ENCODE assay signal across 13 cellular contexts in the genomic region with DNA sequence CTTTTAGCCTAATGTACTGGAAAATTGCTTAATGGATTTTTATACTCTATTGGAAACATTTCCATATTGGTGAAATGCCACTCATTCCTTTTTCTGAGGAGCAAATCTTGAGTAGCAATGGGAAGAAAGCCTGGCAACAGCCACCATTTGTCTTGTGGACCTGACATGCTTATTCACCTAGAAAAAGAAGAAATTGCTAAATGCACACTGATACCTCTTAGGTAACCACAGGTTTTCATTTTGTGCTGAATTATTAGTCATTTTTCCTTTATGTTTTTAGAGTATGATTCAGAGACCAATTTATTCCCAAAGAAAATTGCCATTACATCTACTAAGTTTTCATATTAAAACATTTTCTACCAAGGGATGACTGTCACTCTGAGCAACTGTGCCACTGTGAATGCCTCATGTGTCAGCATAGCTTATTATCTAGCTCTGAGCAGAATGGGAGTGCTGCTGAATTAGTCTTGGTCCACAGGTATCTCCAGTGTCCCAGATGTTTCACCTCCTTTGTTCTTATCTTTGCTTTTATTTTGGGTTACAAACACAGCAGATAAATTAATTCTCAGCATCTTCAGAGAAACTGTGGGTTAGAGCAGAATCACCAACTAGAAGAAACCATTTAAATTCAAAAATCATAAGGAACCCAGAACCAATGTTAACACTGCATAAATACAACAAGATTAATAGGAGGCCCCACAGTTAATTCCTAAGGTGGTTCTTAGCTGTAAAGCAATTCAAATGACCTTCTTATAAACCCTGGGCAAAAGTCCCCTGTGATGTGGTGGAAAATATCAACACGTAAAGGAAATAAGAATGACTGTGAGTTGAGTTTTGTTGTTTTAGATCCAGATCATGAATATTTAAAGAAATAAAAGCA. TPM values are rescaled to one million over a fixed set of nuclear protein-coding genes. Genes with fewer than 3 reads are reported as not detected.
DNase-seq lines count a peak whose midpoint lies in the region; ATAC-seq and TF ChIP-seq lines count a peak whose summit lies in the region.
"Had no signal": no experiment of that assay in that cellular context is flagged by ENCODE, and none has a peak within 500 bp of the region (broad histone marks: within the 10 kb centered on the region; RNA-seq: fewer than 3 reads in every experiment).

No MANE protein-coding gene starts in this region.

- peaks cover 14% of the 10 kb centered on the region for H3K36me3 Mint-ChIP-seq in CD4-positive, alpha-beta T cell (ENCODE audit: low read depth)
- peaks cover 13% of the 10 kb centered on the region for H3K36me3 Mint-ChIP-seq in activated naive CD8-positive, alpha-beta T cell treated with anti-CD3 and anti-CD28 coated beads, Interleukin-2, amount 50 U/mL, for 24 hours (ENCODE audit: low read depth)
- H3K36me3 Mint-ChIP-seq in naive thymus-derived CD8-positive, alpha-beta T cell, result peaks cover 0 to 7% (median 0%) of the 10 kb centered on the region in 3 donors

- CTCF ChIA-PET in CD4-positive, alpha-beta T cell (lab: Charles Lee), result interaction anchor here (1.1 to 1.3 kb wide), 2 partner anchors 18 to 168 kb away, joined by 3 to 5 read pairs; a partner anchor contains a TSS

- H3K27ac ChIP-seq in CD4-positive, alpha-beta T cell (ENCODE audit: low read depth, low read length), result no peak overlapping the region
- H3K27ac ChIP-seq: BLaER1 had no signal

- intact Hi-C loops in CD4-positive, alpha-beta T cell (cut with DNase I, micrococcal nuclease), result loop anchor here (5.0 kb wide), 1 partner anchor 308 kb away; no protein-coding TSS in a partner anchor

- H3K27me3 ChIP-seq in CD4-positive, alpha-beta T cell (ENCODE audit: control insufficient read depth, insufficient read depth, low read length), result no peaks in the 10 kb centered on the region
- H3K27me3 ChIP-seq: BLaER1 had no signal

- POLR2A ChIA-PET in CD4-positive, alpha-beta T cell (lab: Charles Lee), result interaction anchor here (1.0 kb wide), 1 partner anchor 9 kb away, joined by 3 read pairs; a partner anchor contains a TSS
- POLR2A ChIA-PET in naive thymus-derived CD8-positive, alpha-beta T cell (lab: Charles Lee), result interaction anchor here (1.3 kb wide), 1 partner anchor 17 kb away, joined by 4 read pairs; no protein-coding TSS in a partner anchor

- no peaks in the 10 kb centered on the region for H3K27me3 Mint-ChIP-seq in CD4-positive, alpha-beta T cell
- H3K27me3 Mint-ChIP-seq in activated naive CD8-positive, alpha-beta T cell treated with anti-CD3 and anti-CD28 coated beads, Interleukin-2, amount 50 U/mL, for 24 hours, result no peaks in the 10 kb centered on the region
- no peaks in the 10 kb centered on the region for H3K27me3 Mint-ChIP-seq in naive thymus-derived CD8-positive, alpha-beta T cell
- H3K27me3 Mint-ChIP-seq: dendritic cell treated with granulocyte-macrophage colony-stimulating factor and Interleukin-4, amounts not matched to agents 40 ng/mL and 50 ng/mL, for 4 days had no signal

- peak; percentile 63 for ATAC-seq in CD4-positive, alpha-beta T cell (ENCODE audit: poor library complexity)
- ATAC-seq in HG02610 (IDR thresholded peaks at IDR 0.05; ENCODE audit: unreplicated experiment), result peak; percentile 38
- ATAC-seq in activated naive CD8-positive, alpha-beta T cell treated with anti-CD3 and anti-CD28 coated beads, Interleukin-2, amount 50 U/mL, for 24 hours, result peak; percentile 76
- peak; percentile 48 to 58 for ATAC-seq in naive thymus-derived CD8-positive, alpha-beta T cell

- no peaks in the 10 kb centered on the region for H3K9me3 Mint-ChIP-seq in CD4-positive, alpha-beta T cell
- no peaks in the 10 kb centered on the region for H3K9me3 Mint-ChIP-seq in activated naive CD8-positive, alpha-beta T cell treated with anti-CD3 and anti-CD28 coated beads, Interleukin-2, amount 50 U/mL, for 24 hours
- H3K9me3 Mint-ChIP-seq in naive thymus-derived CD8-positive, alpha-beta T cell, result no peaks in the 10 kb centered on the region
- H3K9me3 Mint-ChIP-seq: dendritic cell treated with granulocyte-macrophage colony-stimulating factor and Interleukin-4, amounts not matched to agents 40 ng/mL and 50 ng/mL, for 4 days had no signal

- peaks cover 16% of the 10 kb centered on the region for H3K4me1 Mint-ChIP-seq in CD4-positive, alpha-beta T cell (ENCODE audit: low read depth)
- H3K4me1 Mint-ChIP-seq in activated naive CD8-positive, alpha-beta T cell treated with anti-CD3 and anti-CD28 coated beads, Interleukin-2, amount 50 U/mL, for 24 hours, result peaks cover 45% of the 10 kb centered on the region
- peaks cover 2 to 28% (median 15%) of the 10 kb centered on the region in 4 donors for H3K4me1 Mint-ChIP-seq in naive thymus-derived CD8-positive, alpha-beta T cell

- no peaks in the 10 kb centered on the region for H3K9me3 ChIP-seq in CD4-positive, alpha-beta T cell (ENCODE audit: control insufficient read depth, low read length)
- H3K9me3 ChIP-seq: BLaER1 had no signal

- DNase-seq in CD4-positive, alpha-beta T cell, result no peak
- no peak for DNase-seq in activated naive CD8-positive, alpha-beta T cell treated with anti-CD3 and anti-CD28 coated beads, Interleukin-2, amount 50 U/mL, for 24 hours
- peak in 1 of 10 donors; percentile 7 for DNase-seq in naive thymus-derived CD8-positive, alpha-beta T cell
- no peak for DNase-seq in stimulated activated CD8-positive, alpha-beta memory T cell treated with anti-CD3 and anti-CD28 coated beads, Interleukin-4, amount 100 ng/mL, for 48 hours
- DNase-seq in LoVo (ENCODE audit: low spot score) (no peak), NCI-H524 treated with DMSO at 0.1 percent for 48 hours (lab: John Stamatoyannopoulos, UW) (no peak)
- no peak for DNase-seq in activated effector memory CD4-positive, alpha-beta T cell treated with Interleukin-2 at 50 U/mL for 16 hours
- DNase-seq: foreskin melanocyte; kidney; stimulated activated CD4-positive, alpha-beta T cell treated with anti-CD3 and anti-CD28 coated beads, Interleukin-12 subunit alpha, Interleukin-12 subunit beta, amount 100 ng/mL, for 4 hours had no signal

- peak overlapping the region; percentile 81 for H3K27ac Mint-ChIP-seq in CD4-positive, alpha-beta T cell
- peak overlapping the region; percentile 91 for H3K27ac Mint-ChIP-seq in activated naive CD8-positive, alpha-beta T cell treated with anti-CD3 and anti-CD28 coated beads, Interleukin-2, amount 50 U/mL, for 24 hours
- peak overlapping the region; percentile 1 to 83 (median 55) for H3K27ac Mint-ChIP-seq in naive thymus-derived CD8-positive, alpha-beta T cell
- H3K27ac Mint-ChIP-seq: dendritic cell treated with granulocyte-macrophage colony-stimulating factor and Interleukin-4, amounts not matched to agents 40 ng/mL and 50 ng/mL, for 4 days had no signal

- TF ChIP-seq CTCF in CD4-positive, alpha-beta T cell (IDR thresholded peaks at IDR 0.05), result no peak

- no peak overlapping the region for H3K4me3 Mint-ChIP-seq in CD4-positive, alpha-beta T cell
- peak overlapping the region; percentile 45 for H3K4me3 Mint-ChIP-seq in activated naive CD8-positive, alpha-beta T cell treated with anti-CD3 and anti-CD28 coated beads, Interleukin-2, amount 50 U/mL, for 24 hours
- H3K4me3 Mint-ChIP-seq in naive thymus-derived CD8-positive, alpha-beta T cell, result no peak overlapping the region
- H3K4me3 Mint-ChIP-seq: dendritic cell treated with granulocyte-macrophage colony-stimulating factor and Interleukin-4, amounts not matched to agents 40 ng/mL and 50 ng/mL, for 4 days had no signal

RNA-seq across cellular contexts. Expression of a gene that starts 8.7 kb away (rescaled TPM):
- total RNA-seq in CD4-positive, alpha-beta T cell, result 10 to 100 TPM; 12.5 to 14.8 TPM
- 10 to 100 TPM; 24.1 to 26.6 TPM for total RNA-seq in naive thymus-derived CD8-positive, alpha-beta T cell
- polyA plus RNA-seq in naive thymus-derived CD8-positive, alpha-beta T cell, result 10 to 100 TPM; 16.3 to 21.9 (median 21.0) TPM

RNA-seq across cellular contexts. Expression of a gene that starts 17.7 kb away (rescaled TPM):
- 1 to 10 TPM; 7.2 to 7.3 TPM for total RNA-seq in CD4-positive, alpha-beta T cell
- 1 to 10 TPM; 6.4 to 8.6 TPM for total RNA-seq in naive thymus-derived CD8-positive, alpha-beta T cell
- polyA plus RNA-seq in naive thymus-derived CD8-positive, alpha-beta T cell, result 10 to 100 TPM; 17.4 to 31.2 (median 23.7) TPM

RNA-seq across cellular contexts. Expression of a gene that starts 18.0 kb away (rescaled TPM):
- 10 to 100 TPM; 17.7 to 19.7 TPM for total RNA-seq in CD4-positive, alpha-beta T cell
- 10 to 100 TPM; 19.4 to 20.4 TPM for total RNA-seq in naive thymus-derived CD8-positive, alpha-beta T cell
- 1 to 10 TPM; 7.5 to 8.5 (median 7.8) TPM for polyA plus RNA-seq in naive thymus-derived CD8-positive, alpha-beta T cell
